Comparison of ENCODE assay signal across 1 cellular context in genomic region chr2:219578811-219579210, GRCh38.
TF ChIP-seq lines count a peak whose summit lies in the region.

No MANE protein-coding gene starts in this region.

TF ChIP-seq in WTC11, 78 proteins besides CTCF, POLR2A, EP300 and RAD21 (continued from another document):
- TF ChIP-seq NR3C1 (CRISPR knock-in tag; conservative IDR thresholded peaks at IDR 0.05; ENCODE audit: low read depth) (no peak), JAZF1 (CRISPR knock-in tag; IDR thresholded peaks at IDR 0.05) (no peak), OVOL2 (CRISPR knock-in tag; IDR thresholded peaks at IDR 0.05; ENCODE audit: borderline replicate concordance) (no peak), ZNF232 (CRISPR knock-in tag; IDR thresholded peaks at IDR 0.05) (no peak), ZNF263 (CRISPR knock-in tag; IDR thresholded peaks at IDR 0.05; ENCODE audit: low read depth) (no peak), ZNF425 (CRISPR knock-in tag; conservative IDR thresholded peaks at IDR 0.05) (no peak), ZNF671 (CRISPR knock-in tag; IDR thresholded peaks at IDR 0.05) (no peak), GTF2I (CRISPR knock-in tag; conservative IDR thresholded peaks at IDR 0.05) (no peak), ATF1 (CRISPR knock-in tag; IDR thresholded peaks at IDR 0.05) (no peak), CDX4 (CRISPR knock-in tag; IDR thresholded peaks at IDR 0.05; ENCODE audit: borderline replicate concordance) (no peak), ESRRA (CRISPR knock-in tag; IDR thresholded peaks at IDR 0.05; ENCODE audit: borderline replicate concordance) (no peak)
